8 cellular contexts compared by ENCODE assay signal in the genomic region with DNA sequence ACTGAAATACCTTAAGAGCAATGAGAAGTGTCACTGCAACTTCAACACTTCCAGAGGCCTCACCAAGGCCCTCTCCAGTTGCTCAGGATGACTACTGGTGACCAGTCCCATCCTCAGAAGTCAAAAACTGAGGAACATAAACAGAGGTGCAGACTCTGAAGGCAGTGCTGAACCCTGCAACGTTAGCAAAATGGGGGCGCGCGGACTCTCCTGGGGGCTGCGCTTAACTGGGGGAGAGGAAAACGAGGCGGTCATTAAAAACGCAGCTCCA. TPM values are rescaled to one million over a fixed set of nuclear protein-coding genes. Genes with fewer than 3 reads are reported as not detected.
DNase-seq lines count a peak whose midpoint lies in the region; ATAC-seq and TF ChIP-seq lines count a peak whose summit lies in the region.

No MANE protein-coding gene starts in this region.

- H3K36me3 ChIP-seq in CD4-positive, CD25-positive, alpha-beta regulatory T cell (ENCODE audit: control insufficient read depth, insufficient read depth, low read length), result peaks cover 6% of the 10 kb centered on the region
- no peaks in the 10 kb centered on the region for H3K36me3 ChIP-seq in MM.1S (replicated peaks; ENCODE audit: insufficient read depth, low read length)
- no peaks in the 10 kb centered on the region for H3K36me3 ChIP-seq in endocrine pancreas (ENCODE audit: control insufficient read depth, insufficient read depth, low read length)
- peaks cover 10% of the 10 kb centered on the region for H3K36me3 ChIP-seq in neuron (ENCODE audit: insufficient read depth, low read length)

- peaks cover 9% of the 10 kb centered on the region for H3K79me2 ChIP-seq in MM.1S (ENCODE audit: low read length)

- H3K4me2 ChIP-seq in MM.1S (ENCODE audit: low read depth, low read length), result peak overlapping the region; percentile 99

- no peak; the same call in 1 of the 2 replicates for TF ChIP-seq CTCF in MM.1S (IDR thresholded peaks at IDR 0.05; ENCODE audit: low read length)

- peak overlapping the region; percentile 89 for H2AFZ ChIP-seq in MM.1S (ENCODE audit: low read length)
- H2AFZ ChIP-seq in neuron (ENCODE audit: low read depth, low read length), result peak overlapping the region; percentile 90

- H3K9me2 ChIP-seq in MM.1S (replicated peaks; ENCODE audit: insufficient read depth, low read length), result no peaks in the 10 kb centered on the region

- peaks cover 18 to 40% (median 23%) of the 10 kb centered on the region in 4 donors for H3K4me1 Mint-ChIP-seq in CD4-positive, CD25-positive, alpha-beta regulatory T cell

- H3K9me3 ChIP-seq in CD4-positive, CD25-positive, alpha-beta regulatory T cell (ENCODE audit: control insufficient read depth in 2 of 2, low read length in 2 of 2), result no peaks in the 10 kb centered on the region
- H3K9me3 ChIP-seq in MM.1S (replicated peaks; ENCODE audit: insufficient read depth, low read length) (no peaks in the 10 kb centered on the region), endocrine pancreas (ENCODE audit: control insufficient read depth, low read length) (no peaks in the 10 kb centered on the region), neuron (ENCODE audit: low read length) (no peaks in the 10 kb centered on the region)

- H3K4me1 ChIP-seq in CD4-positive, CD25-positive, alpha-beta regulatory T cell (ENCODE audit: control insufficient read depth, insufficient read depth, low read length, poor library complexity, severe bottlenecking), result peaks cover 23% of the 10 kb centered on the region
- H3K4me1 ChIP-seq in MM.1S (ENCODE audit: low read length) (peaks cover 12% of the 10 kb centered on the region), endocrine pancreas (ENCODE audit: control insufficient read depth, insufficient read depth, low read length) (no peaks in the 10 kb centered on the region), neuron (ENCODE audit: insufficient read depth, low read length) (peaks cover 18% of the 10 kb centered on the region)

- no peak for DNase-seq in CD4-positive, CD25-positive, alpha-beta regulatory T cell
- DNase-seq in MM.1S (no peak), SKM-1 treated with dmso at 0.1 percent for 144 hours (lab: John Stamatoyannopoulos, UW; ENCODE audit: unreplicated experiment) (no peak), KG1 (lab: John Stamatoyannopoulos, UW) (no peak), GM03348 (ENCODE audit: low spot score) (no peak)

- H3K27ac Mint-ChIP-seq in CD4-positive, CD25-positive, alpha-beta regulatory T cell, result peak overlapping the region in 2 of 3 donors; percentile 23 to 31

- peak overlapping the region; percentile 64 for H3K27ac ChIP-seq in CD4-positive, CD25-positive, alpha-beta regulatory T cell (ENCODE audit: insufficient read depth, low read length, poor library complexity, severe bottlenecking)
- H3K27ac ChIP-seq in MM.1S (ENCODE audit: low read length), result no peak overlapping the region

- no peaks in the 10 kb centered on the region for H3K27me3 Mint-ChIP-seq in CD4-positive, CD25-positive, alpha-beta regulatory T cell

- peaks cover 10% of the 10 kb centered on the region for H3F3A ChIP-seq in MM.1S (ENCODE audit: insufficient read depth, low read length)

- no peaks in the 10 kb centered on the region for H3K9me3 Mint-ChIP-seq in CD4-positive, CD25-positive, alpha-beta regulatory T cell

- no peaks in the 10 kb centered on the region for H3K27me3 ChIP-seq in CD4-positive, CD25-positive, alpha-beta regulatory T cell (ENCODE audit: control insufficient read depth, insufficient read depth, low read length)
- H3K27me3 ChIP-seq in MM.1S (replicated peaks; ENCODE audit: insufficient read depth, low read length) (no peaks in the 10 kb centered on the region), endocrine pancreas (ENCODE audit: control insufficient read depth, insufficient read depth, low read length) (no peaks in the 10 kb centered on the region), neuron (ENCODE audit: insufficient read depth, low read length) (no peaks in the 10 kb centered on the region)

- peak overlapping the region; percentile 54; the same call in 1 of the 2 replicates for H3K9ac ChIP-seq in MM.1S (ENCODE audit: low read length)
- peak overlapping the region; percentile 51 for H3K9ac ChIP-seq in endocrine pancreas (ENCODE audit: control insufficient read depth, insufficient read depth, low read length)

- peak overlapping the region; percentile 51 for H3K4me3 ChIP-seq in CD4-positive, CD25-positive, alpha-beta regulatory T cell (ENCODE audit: low read depth, low read length)
- peak overlapping the region; percentile 87 for H3K4me3 ChIP-seq in MM.1S (ENCODE audit: low read length)
- peak overlapping the region; percentile 0 for H3K4me3 ChIP-seq in endocrine pancreas (ENCODE audit: control insufficient read depth, insufficient read depth, low read length)
- peak overlapping the region; percentile 92 for H3K4me3 ChIP-seq in neuron (ENCODE audit: low read length)

- H3K36me3 Mint-ChIP-seq in CD4-positive, CD25-positive, alpha-beta regulatory T cell, result no peaks in the 10 kb centered on the region

- peak overlapping the region; percentile 83 to 94 (median 88) for H3K4me3 Mint-ChIP-seq in CD4-positive, CD25-positive, alpha-beta regulatory T cell

- H4K20me1 ChIP-seq in MM.1S (ENCODE audit: insufficient read depth, low read length), result no peaks in the 10 kb centered on the region

- no peak for ATAC-seq in CD4-positive, CD25-positive, alpha-beta regulatory T cell (ENCODE audit: low read depth in 2 of 2)
- ATAC-seq in HG03196 (IDR thresholded peaks at IDR 0.05; ENCODE audit: unreplicated experiment), result no peak

RNA-seq across cellular contexts. Expression of a gene that starts 0.9 kb away (rescaled TPM):
- total RNA-seq in CD4-positive, CD25-positive, alpha-beta regulatory T cell, result 6.4 TPM
- 1 to 10 TPM; 3.9 to 5.9 (median 4.8) TPM for polyA plus RNA-seq in CD4-positive, CD25-positive, alpha-beta regulatory T cell

Comparison
In these comparisons a context has a peak if more than half of its experiments do, and no peak if none do; other contexts are left out.
1. H3K4me3 ChIP-seq: peak in every context shown above with its lines; median percentile 92 in neuron; 87 in MM.1S; 51 in CD4-positive, CD25-positive, alpha-beta regulatory T cell; 0 in endocrine pancreas.